In the genomic region with DNA sequence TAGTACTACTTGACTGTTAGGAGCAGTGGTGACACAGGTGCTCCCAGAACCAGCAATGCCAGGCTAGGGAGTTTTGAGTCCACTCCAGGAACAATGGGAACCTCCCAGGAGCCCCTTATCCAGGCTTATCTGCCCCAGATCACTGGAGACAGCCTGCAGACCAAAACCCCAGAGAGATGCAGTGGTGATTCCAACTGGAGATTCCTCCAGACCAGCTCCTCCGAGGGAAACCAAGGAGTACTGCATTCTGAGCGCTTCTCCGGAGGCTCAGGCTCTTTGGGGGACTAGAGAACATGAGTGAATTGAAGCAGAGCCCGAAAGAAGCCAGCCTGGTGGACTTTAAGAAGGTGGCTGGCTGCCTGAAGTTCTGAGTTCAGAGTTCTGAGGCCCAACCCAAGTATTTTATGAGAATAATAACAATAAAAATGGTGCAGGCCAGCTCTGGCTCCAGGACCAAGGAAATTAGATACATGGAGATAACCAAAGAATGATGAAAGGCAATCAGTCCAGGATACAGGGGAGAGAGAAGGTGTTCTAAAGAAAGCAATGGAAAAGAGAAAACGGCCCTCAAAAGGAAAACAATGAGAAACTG, we compare ENCODE assay signal across 8 cellular contexts. TPM values are rescaled to one million over a fixed set of nuclear protein-coding genes. Genes with fewer than 3 reads are reported as not detected.
DNase-seq lines count a peak whose midpoint lies in the region; ATAC-seq and TF ChIP-seq lines count a peak whose summit lies in the region.

No MANE protein-coding gene starts in this region.

- H3K9ac ChIP-seq in BLaER1 treated with 17β-estradiol and CSF1 and Interleukin-3, amounts not matched to agents 10 nM and 100 nM, result peak overlapping the region in 8 of 11 experiments; percentile 71 to 94 (median 84); a peak in 14 of 22 replicates

- no peak for ATAC-seq in GM19035 (IDR thresholded peaks at IDR 0.05; ENCODE audit: unreplicated experiment)
- ATAC-seq in activated CD4-positive, CD25-positive, alpha-beta regulatory T cell treated with anti-CD3 and anti-CD28 coated beads, Interleukin-2, amount 50 U/mL, for 24 hours, result no peak

- H3K4me1 ChIP-seq in BLaER1 treated with 17β-estradiol and CSF1 and Interleukin-3, amounts not matched to agents 10 nM and 100 nM, result peaks cover 29 to 69% (median 51%) of the 10 kb centered on the region in 10 experiments

- H3K36me3 ChIP-seq in BLaER1 treated with 17β-estradiol and CSF1 and Interleukin-3, amounts not matched to agents 10 nM and 100 nM, result peaks cover 0 to 18% (median 8%) of the 10 kb centered on the region in 11 experiments; a peak in 11 of 22 replicates

- H3K27ac Mint-ChIP-seq in nephron progenitor cell, result no peak overlapping the region

- H3K27me3 Mint-ChIP-seq in nephron progenitor cell (ENCODE audit: low read depth, poor library complexity), result peaks cover 12% of the 10 kb centered on the region

- peak overlapping the region; percentile 81 to 99 (median 94) for H3K4me2 ChIP-seq in BLaER1 treated with 17β-estradiol and CSF1 and Interleukin-3, amounts not matched to agents 10 nM and 100 nM

- TF ChIP-seq CTCF in coronary artery (IDR thresholded peaks at IDR 0.05), result no peak
- no peak for TF ChIP-seq CTCF in nephron progenitor cell (IDR thresholded peaks at IDR 0.05)
- no peak for TF ChIP-seq CTCF in RWPE1 (conservative IDR thresholded peaks at IDR 0.05; ENCODE audit: low read depth)

- H3K36me3 Mint-ChIP-seq in nephron progenitor cell (ENCODE audit: low read depth), result peaks cover 13% of the 10 kb centered on the region

- no peaks in the 10 kb centered on the region for H3K9me3 ChIP-seq in BLaER1 treated with 17β-estradiol and CSF1 and Interleukin-3, amounts not matched to agents 10 nM and 100 nM (replicated peaks in 1 of 11)

- H3K9me3 Mint-ChIP-seq in nephron progenitor cell, result no peaks in the 10 kb centered on the region

- peaks cover 0 to 23% (median 0%) of the 10 kb centered on the region in 11 experiments; a peak in 4 of 22 replicates for H3K27me3 ChIP-seq in BLaER1 treated with 17β-estradiol and CSF1 and Interleukin-3, amounts not matched to agents 10 nM and 100 nM

- H3K27ac ChIP-seq in BLaER1 treated with 17β-estradiol and CSF1 and Interleukin-3, amounts not matched to agents 10 nM and 100 nM, result peak overlapping the region in 3 of 11 experiments; percentile 75 to 87 (median 82); a peak in 5 of 22 replicates
- H3K27ac ChIP-seq in coronary artery, result no peak overlapping the region
- H3K27ac ChIP-seq in RWPE1, result no peak overlapping the region

- peak overlapping the region; percentile 67 to 88 (median 77); a peak in 19 of 20 replicates for H3K4me3 ChIP-seq in BLaER1 treated with 17β-estradiol and CSF1 and Interleukin-3, amounts not matched to agents 10 nM and 100 nM
- H3K4me3 ChIP-seq in Jurkat, Clone E6-1 (ENCODE audit: low read length), result peak overlapping the region; percentile 71
- H3K4me3 ChIP-seq in coronary artery, result peak overlapping the region; percentile 87

- POLR2A ChIA-PET in RWPE1 (lab: Yijun Ruan, JAX; ENCODE audit: low non-redundant PET), result no interaction called here

- H4K20me1 ChIP-seq in BLaER1 treated with 17β-estradiol and CSF1 and Interleukin-3, amounts not matched to agents 10 nM and 100 nM, result peaks cover 0 to 8% (median 5%) of the 10 kb centered on the region in 11 experiments; a peak in 8 of 22 replicates

- DNase-seq in Jurkat, Clone E6-1 (ENCODE audit: low read depth, low spot score), result no peak
- DNase-seq in coronary artery (ENCODE audit: low spot score) (no peak), nephron progenitor cell (no peak), RWPE1 (ENCODE audit: low spot score) (no peak), CD1c-positive myeloid dendritic cell (ENCODE audit: extremely low spot score) (no peak)

- peaks cover 36% of the 10 kb centered on the region for H3K4me1 Mint-ChIP-seq in nephron progenitor cell

- CTCF ChIA-PET in RWPE1 (lab: Yijun Ruan, JAX), result interaction anchor here (0.6 kb wide), 1 partner anchor 53 kb away, joined by 3 read pairs; no protein-coding TSS in a partner anchor

- H3K4me3 Mint-ChIP-seq in nephron progenitor cell, result peak overlapping the region; percentile 83

RNA-seq across cellular contexts. Expression of gene TMEM25, which starts 1.3 kb away (rescaled TPM):
- 11.4 TPM for polyA plus RNA-seq in Jurkat, Clone E6-1 (2012; ENCODE audit: insufficient read depth, insufficient read length)

RNA-seq across cellular contexts. Expression of gene TTC36, which starts 2.4 kb away (rescaled TPM):
- 1.2 TPM for polyA plus RNA-seq in Jurkat, Clone E6-1 (2012; ENCODE audit: insufficient read depth, insufficient read length)

RNA-seq across cellular contexts. Expression of gene IFT46, which starts 36.1 kb away (rescaled TPM):
- 15.1 TPM for polyA plus RNA-seq in Jurkat, Clone E6-1 (2012; ENCODE audit: insufficient read depth, insufficient read length)

RNA-seq across cellular contexts. Expression of gene ARCN1, which starts 42.5 kb away (rescaled TPM):
- polyA plus RNA-seq in Jurkat, Clone E6-1 (2012; ENCODE audit: insufficient read depth, insufficient read length), result 114 TPM
